22 cellular contexts compared by ENCODE assay signal in the genomic region with DNA sequence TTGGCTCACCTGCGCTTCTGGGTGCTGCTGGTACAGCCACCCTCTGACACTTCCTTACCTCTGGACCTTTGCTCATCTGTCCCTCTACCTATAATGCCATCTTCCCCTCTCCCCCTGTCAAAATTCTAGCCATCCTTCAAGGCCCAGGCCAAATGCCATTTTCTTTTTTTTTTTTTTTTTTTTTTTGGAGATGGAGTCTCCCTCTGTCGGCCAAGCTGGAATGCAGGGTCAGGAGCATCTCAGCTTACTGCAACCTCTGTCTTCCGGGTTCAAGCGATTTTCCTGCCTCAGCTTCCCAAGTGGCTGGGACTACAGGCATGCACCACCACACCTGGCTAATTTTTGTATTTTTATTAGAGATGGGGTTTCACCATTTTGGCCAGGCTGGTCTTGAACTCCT. TPM values are rescaled to one million over a fixed set of nuclear protein-coding genes. Genes with fewer than 3 reads are reported as not detected.
"Had no signal": no experiment of that assay in that cellular context is flagged by ENCODE, and none has a peak within 500 bp of the region (broad histone marks: within the 10 kb centered on the region; RNA-seq: fewer than 3 reads in every experiment).

No MANE protein-coding gene starts in this region.

RNA-seq across cellular contexts. Expression of a gene that starts 0.7 kb away (rescaled TPM):
- total RNA-seq: heart right ventricle; left cardiac atrium; left lobe of liver; left ventricle myocardium superior; lung microvascular endothelial cell; mesenteric fat pad; mucosa of descending colon; myocyte; natural killer cell treated with Interleukin-12 subunit alpha and Interleukin-12 subunit beta and Interleukin-15 and Interleukin-18, amount 100 ng/mL, for 72 hours; osteoblast; posterior vena cava; psoas muscle; right atrium auricular region; right lobe of liver; skeletal muscle tissue; smooth muscle cell; subcutaneous adipose tissue; thoracic aorta; ureter had no signal
- polyA plus RNA-seq: heart right ventricle; naive thymus-derived CD4-positive, alpha-beta T cell; neural cell; psoas muscle; smooth muscle cell had no signal

RNA-seq across cellular contexts. Expression of a gene that starts 0.9 kb away (rescaled TPM):
- total RNA-seq: heart right ventricle; left cardiac atrium; left lobe of liver; left ventricle myocardium superior; mesenteric fat pad; mucosa of descending colon; naive thymus-derived CD4-positive, alpha-beta T cell; posterior vena cava; right atrium auricular region; right lobe of liver; skeletal muscle tissue; subcutaneous adipose tissue; thoracic aorta; uterus had no signal
- polyA plus RNA-seq: heart right ventricle; naive thymus-derived CD4-positive, alpha-beta T cell; psoas muscle; smooth muscle cell had no signal
